ENCODE assay signal across 17 cellular contexts in genomic region chr12:11771895-11772502, GRCh38.
A peak's percentile ranks its signal among the peaks of the same experiment; 100 is the strongest.
DNase-seq lines count a peak whose midpoint lies in the region; ATAC-seq and TF ChIP-seq lines count a peak whose summit lies in the region.
"Had no signal": no experiment of that assay in that cellular context is flagged by ENCODE, and none has a peak within 500 bp of the region (broad histone marks: within the 10 kb centered on the region; RNA-seq: fewer than 3 reads in every experiment).

No MANE protein-coding gene starts in this region.

- no peak overlapping the region for H3K4me3 Mint-ChIP-seq in CD4-positive, alpha-beta T cell
- no peak overlapping the region for H3K4me3 Mint-ChIP-seq in activated naive CD8-positive, alpha-beta T cell treated with anti-CD3 and anti-CD28 coated beads for 36 hours
- H3K4me3 Mint-ChIP-seq: activated naive CD8-positive, alpha-beta T cell treated with anti-CD3 and anti-CD28 coated beads, Interleukin-2, amount 10 ng/mL, durations not matched to agents 7 days and 5 days; effector memory CD8-positive, alpha-beta T cell; WTC11 had no signal

- H4K8ac ChIP-seq in mesenchymal stem cell (ENCODE audit: low read length) = no peak overlapping the region

- H3K4ac ChIP-seq in mesenchymal stem cell (ENCODE audit: low read depth in 1 of 2, low read length in 2 of 2) = no peak overlapping the region

- peaks cover 10% of the 10 kb centered on the region for H3K4me1 ChIP-seq in mesenchymal stem cell (ENCODE audit: control insufficient read depth, insufficient read depth, low read depth, low read length)
- peaks cover 3% of the 10 kb centered on the region for H3K4me1 ChIP-seq in prostate gland (replicated peaks)
- no peaks in the 10 kb centered on the region for H3K4me1 ChIP-seq in SJCRH30

- peaks cover 32% of the 10 kb centered on the region for H3K79me1 ChIP-seq in mesenchymal stem cell (replicated peaks; ENCODE audit: low read length, poor library complexity, severe bottlenecking)

- DNase-seq in CD4-positive, alpha-beta T cell = no peak
- no peak for DNase-seq in activated naive CD8-positive, alpha-beta T cell treated with anti-CD3 and anti-CD28 coated beads for 36 hours
- no peak for DNase-seq in mesenchymal stem cell
- DNase-seq in activated CD8-positive, alpha-beta memory T cell treated with anti-CD3 and anti-CD28 coated beads, Interleukin-2, amount 50 U/mL, for 4 hours = no peak
- DNase-seq in prostate gland (ENCODE audit: low spot score) = no peak
- DNase-seq in SJCRH30 = no peak
- DNase-seq in left lobe of liver (ENCODE audit: low spot score) = no peak
- DNase-seq: activated naive CD8-positive, alpha-beta T cell treated with anti-CD3 and anti-CD28 coated beads, Interleukin-2, amount 10 ng/mL, durations not matched to agents 7 days and 5 days; effector memory CD8-positive, alpha-beta T cell; hypothalamus; midbrain; NCI-H1048; NCI-H510A had no signal

- no peak overlapping the region for H4K91ac ChIP-seq in mesenchymal stem cell (ENCODE audit: low read length)

- peaks cover 74% of the 10 kb centered on the region for H3K4me1 Mint-ChIP-seq in CD4-positive, alpha-beta T cell (ENCODE audit: low read depth)
- H3K4me1 Mint-ChIP-seq in activated naive CD8-positive, alpha-beta T cell treated with anti-CD3 and anti-CD28 coated beads for 36 hours = peaks cover 64% of the 10 kb centered on the region

- no peak for TF ChIP-seq POLR2A in prostate gland (IDR thresholded peaks at IDR 0.05)

- H3K36me3 ChIP-seq in mesenchymal stem cell (ENCODE audit: control insufficient read depth in 1 of 2, insufficient read depth in 2 of 2, low read depth in 1 of 2, low read length in 2 of 2) (peaks cover 3 to 10% of the 10 kb centered on the region in 2 experiments), prostate gland (no peaks in the 10 kb centered on the region), SJCRH30 (no peaks in the 10 kb centered on the region)

- H3K4me3 ChIP-seq in mesenchymal stem cell (ENCODE audit: insufficient read depth in 1 of 2, low read depth in 1 of 2, low read length in 2 of 2) = no peak overlapping the region
- H3K4me3 ChIP-seq in prostate gland = no peak overlapping the region
- no peak overlapping the region for H3K4me3 ChIP-seq in SJCRH30
- H3K4me3 ChIP-seq: SJSA1 had no signal

- WGBS in mesenchymal stem cell = 61% methylated on average over 2 of the region's 3 CpGs
- 84% methylated on average over 3 of the region's 3 CpGs for WGBS in prostate gland

- no peak overlapping the region for H3K27ac Mint-ChIP-seq in CD4-positive, alpha-beta T cell
- peak overlapping the region; percentile 68 for H3K27ac Mint-ChIP-seq in activated naive CD8-positive, alpha-beta T cell treated with anti-CD3 and anti-CD28 coated beads for 36 hours
- H3K27ac Mint-ChIP-seq: activated naive CD8-positive, alpha-beta T cell treated with anti-CD3 and anti-CD28 coated beads, Interleukin-2, amount 10 ng/mL, durations not matched to agents 7 days and 5 days; WTC11 had no signal

- H2BK12ac ChIP-seq in mesenchymal stem cell (ENCODE audit: low read length in 2 of 2) = no peak overlapping the region

- H3K36me3 Mint-ChIP-seq in CD4-positive, alpha-beta T cell (ENCODE audit: low read depth) = peaks cover 17% of the 10 kb centered on the region
- H3K36me3 Mint-ChIP-seq in activated naive CD8-positive, alpha-beta T cell treated with anti-CD3 and anti-CD28 coated beads for 36 hours = peaks cover 38% of the 10 kb centered on the region
- H3K36me3 Mint-ChIP-seq: WTC11 had no signal

- POLR2A ChIA-PET in CD4-positive, alpha-beta T cell (lab: Charles Lee) = interaction anchor here (0.8 to 1.0 kb wide), 2 partner anchors 13 to 27 kb away, joined by 3 read pairs; no protein-coding TSS in a partner anchor

- H3K14ac ChIP-seq in mesenchymal stem cell (ENCODE audit: low read length in 2 of 2) = no peak overlapping the region

- CTCF ChIA-PET in CD4-positive, alpha-beta T cell (lab: Charles Lee) = interaction anchor here (1.1 kb wide), 1 partner anchor 261 kb away, joined by 5 read pairs; no protein-coding TSS in a partner anchor

- no peaks in the 10 kb centered on the region for H3K9me3 ChIP-seq in CD4-positive, alpha-beta T cell (ENCODE audit: control insufficient read depth, low read length)
- no peaks in the 10 kb centered on the region for H3K9me3 ChIP-seq in mesenchymal stem cell (ENCODE audit: control insufficient read depth, low read length)
- no peaks in the 10 kb centered on the region for H3K9me3 ChIP-seq in prostate gland
- no peaks in the 10 kb centered on the region for H3K9me3 ChIP-seq in SJCRH30 (replicated peaks)
- H3K9me3 ChIP-seq: SJSA1 had no signal

- no peak overlapping the region for H2BK15ac ChIP-seq in mesenchymal stem cell (ENCODE audit: low read depth, poor library complexity, severe bottlenecking)

- H3K23ac ChIP-seq in mesenchymal stem cell (ENCODE audit: low read length in 2 of 2) = no peak overlapping the region

- no peak overlapping the region for H2BK5ac ChIP-seq in mesenchymal stem cell (ENCODE audit: low read depth, low read length, poor library complexity, severe bottlenecking)

- no peaks in the 10 kb centered on the region for H3K9me3 Mint-ChIP-seq in CD4-positive, alpha-beta T cell
- H3K9me3 Mint-ChIP-seq in activated naive CD8-positive, alpha-beta T cell treated with anti-CD3 and anti-CD28 coated beads for 36 hours = no peaks in the 10 kb centered on the region
- H3K9me3 Mint-ChIP-seq: activated naive CD8-positive, alpha-beta T cell treated with anti-CD3 and anti-CD28 coated beads, Interleukin-2, amount 10 ng/mL, durations not matched to agents 7 days and 5 days; effector memory CD8-positive, alpha-beta T cell; WTC11 had no signal

- no peaks in the 10 kb centered on the region for H3K27me3 ChIP-seq in CD4-positive, alpha-beta T cell (ENCODE audit: control insufficient read depth, insufficient read depth, low read length)
- H3K27me3 ChIP-seq in mesenchymal stem cell (ENCODE audit: control insufficient read depth in 1 of 2, insufficient read depth in 1 of 2, low read length in 2 of 2) = no peaks in the 10 kb centered on the region
- H3K27me3 ChIP-seq in prostate gland (replicated peaks; ENCODE audit: insufficient read depth) = no peaks in the 10 kb centered on the region
- H3K27me3 ChIP-seq in SJCRH30 = no peaks in the 10 kb centered on the region
- H3K27me3 ChIP-seq: SJSA1 had no signal

- H2AFZ ChIP-seq in mesenchymal stem cell (ENCODE audit: low read depth, low read length) = no peak overlapping the region

- H3K27me3 Mint-ChIP-seq in CD4-positive, alpha-beta T cell = no peaks in the 10 kb centered on the region
- H3K27me3 Mint-ChIP-seq in activated naive CD8-positive, alpha-beta T cell treated with anti-CD3 and anti-CD28 coated beads for 36 hours = no peaks in the 10 kb centered on the region
- H3K27me3 Mint-ChIP-seq: activated naive CD8-positive, alpha-beta T cell treated with anti-CD3 and anti-CD28 coated beads, Interleukin-2, amount 10 ng/mL, durations not matched to agents 7 days and 5 days; effector memory CD8-positive, alpha-beta T cell had no signal

- peak overlapping the region; percentile 60 for H2AK5ac ChIP-seq in mesenchymal stem cell (ENCODE audit: low read length, severe bottlenecking)

- H3K4me2 ChIP-seq in mesenchymal stem cell (ENCODE audit: low read length, poor library complexity, severe bottlenecking) = no peak overlapping the region

- H3K27ac ChIP-seq in CD4-positive, alpha-beta T cell (ENCODE audit: low read depth, low read length) = no peak overlapping the region
- H3K27ac ChIP-seq in mesenchymal stem cell (ENCODE audit: low read length, poor library complexity, severe bottlenecking) (peak overlapping the region; percentile 88), prostate gland (no peak overlapping the region), SJCRH30 (no peak overlapping the region)
- H3K27ac ChIP-seq: SJSA1 had no signal

- peak; percentile 34 for ATAC-seq in CD4-positive, alpha-beta T cell (ENCODE audit: poor library complexity)
- ATAC-seq in HG03175 (IDR thresholded peaks at IDR 0.05; ENCODE audit: unreplicated experiment) (peak; percentile 37), left lobe of liver (no peak)
- ATAC-seq: effector memory CD8-positive, alpha-beta T cell; sciatic nerve; WTC11 had no signal

- intact Hi-C loops in CD4-positive, alpha-beta T cell (cut with DNase I, micrococcal nuclease) = loop anchor here in 1 of 2 experiments (5.0 kb wide), 1 partner anchor 120 kb away; no protein-coding TSS in a partner anchor
- intact Hi-C loops in prostate gland (cut with DNase I) = loop anchor here (10.0 kb wide), 1 partner anchor 263 kb away; no protein-coding TSS in a partner anchor

- no peak for TF ChIP-seq CTCF in CD4-positive, alpha-beta T cell (IDR thresholded peaks at IDR 0.05)
- TF ChIP-seq CTCF in prostate gland (IDR thresholded peaks at IDR 0.05) = no peak

- no peak overlapping the region for H3K18ac ChIP-seq in mesenchymal stem cell (ENCODE audit: low read depth in 1 of 2, low read length in 2 of 2)

- H3K9ac ChIP-seq in mesenchymal stem cell (ENCODE audit: low read length) = no peak overlapping the region

- no peak overlapping the region for H2BK120ac ChIP-seq in mesenchymal stem cell (ENCODE audit: low read depth, low read length)
